Comparison of ENCODE assay signal across 7 cellular contexts in genomic region chr3:180770639-180771038, GRCh38.
"Had no signal": no experiment of that assay in that cellular context is flagged by ENCODE, and none has a peak within 500 bp of the region (broad histone marks: within the 10 kb centered on the region; RNA-seq: fewer than 3 reads in every experiment).

No MANE protein-coding gene starts in this region.

- DNase-seq: GDM1, GF-D8 had no signal

- FAIRE-seq: G401.6, GM12891, GM12892, GM18507, GM19239 had no signal
